10 cellular contexts compared by ENCODE assay signal in the genomic region with DNA sequence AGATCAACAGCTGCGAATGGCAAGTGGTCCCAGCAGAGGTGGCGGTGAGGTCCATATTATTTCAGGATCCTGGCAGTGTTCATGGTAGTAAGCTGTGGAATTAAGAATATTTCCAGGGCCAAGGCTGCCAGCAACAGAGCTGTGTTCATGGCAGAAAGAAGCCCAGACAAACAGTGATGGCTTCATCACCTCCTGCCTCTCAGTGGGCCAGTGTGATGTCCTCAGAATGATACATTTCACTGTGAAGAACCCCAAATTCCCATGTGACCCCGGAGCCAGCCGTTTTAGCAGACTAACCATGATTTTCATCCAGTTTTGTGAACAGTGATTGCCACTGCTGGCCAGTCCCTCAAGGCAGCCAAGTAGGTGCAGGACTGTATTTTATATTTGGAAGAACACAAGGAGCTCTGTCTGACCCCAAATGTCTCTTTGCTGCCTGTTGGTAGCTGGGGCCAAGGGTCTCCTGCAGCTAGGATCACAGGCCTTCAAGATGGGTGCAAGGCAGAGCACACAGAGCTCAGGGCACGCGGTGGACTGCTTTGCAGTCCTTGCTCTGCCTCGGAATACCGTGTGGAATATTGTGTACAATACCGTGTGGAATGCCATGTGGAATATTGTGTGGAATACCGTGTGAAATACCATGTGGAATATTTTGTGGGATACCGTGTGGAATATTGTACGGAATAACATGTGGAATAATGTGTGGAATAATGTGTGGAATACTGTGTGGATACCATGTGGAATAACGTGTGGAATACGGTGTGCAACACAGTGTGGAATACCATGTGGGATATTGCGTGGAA.
DNase-seq lines count a peak whose midpoint lies in the region; ATAC-seq and TF ChIP-seq lines count a peak whose summit lies in the region.
"Had no signal": no experiment of that assay in that cellular context is flagged by ENCODE, and none has a peak within 500 bp of the region (broad histone marks: within the 10 kb centered on the region; RNA-seq: fewer than 3 reads in every experiment).

No MANE protein-coding gene starts in this region.

- no peaks in the 10 kb centered on the region for H3K36me3 Mint-ChIP-seq in activated T-cell treated with anti-CD3 and anti-CD28 coated beads, Interleukin-2, amount 50 U/mL, for 24 hours (ENCODE audit: low read depth)
- H3K36me3 Mint-ChIP-seq in T-helper 1 cell treated with Interleukin-12 subunit alpha and Interleukin-12 subunit beta and Interleukin-4 antibody, amounts not matched to agents 30 μg/mL and 1 μg/mL, for 36 hours (ENCODE audit: low read depth): peaks cover 21% of the 10 kb centered on the region

- no peak for DNase-seq in activated T-cell treated with anti-CD3 and anti-CD28 coated beads, Interleukin-2, amount 50 U/mL, for 24 hours
- DNase-seq in activated T-cell treated with anti-CD3 and anti-CD28 coated beads for 4 hours: no peak
- peak; percentile 70 for DNase-seq in coronary artery (ENCODE audit: low spot score)
- peak; percentile 20 for DNase-seq in stimulated activated naive CD8-positive, alpha-beta T cell treated with anti-CD3 and anti-CD28 coated beads, Interleukin-15, Interleukin-2, amounts not matched to agents 100 U/mL and 50 U/mL, for 24 hours
- DNase-seq in NCI-H82 (lab: John Stamatoyannopoulos, UW): no peak
- no peak for DNase-seq in left ventricle myocardium inferior

- no peaks in the 10 kb centered on the region for H3K4me1 Mint-ChIP-seq in activated T-cell treated with anti-CD3 and anti-CD28 coated beads, Interleukin-2, amount 50 U/mL, for 24 hours (ENCODE audit: low read depth)
- H3K4me1 Mint-ChIP-seq in T-helper 1 cell treated with Interleukin-12 subunit alpha and Interleukin-12 subunit beta and Interleukin-4 antibody, amounts not matched to agents 30 μg/mL and 1 μg/mL, for 36 hours (ENCODE audit: low read depth): peaks cover 17% of the 10 kb centered on the region

- peaks cover 16% of the 10 kb centered on the region for H3K4me1 ChIP-seq in left ventricle myocardium inferior

- no peaks in the 10 kb centered on the region for H3K36me3 ChIP-seq in left ventricle myocardium inferior

- H3K4me3 ChIP-seq in coronary artery (peak overlapping the region; percentile 9), left ventricle myocardium inferior (no peak overlapping the region)
- H3K4me3 ChIP-seq: lung had no signal

- ATAC-seq in stimulated activated naive CD8-positive, alpha-beta T cell treated with anti-CD3 and anti-CD28 coated beads, Interleukin-15, Interleukin-2, amounts not matched to agents 100 U/mL and 50 U/mL, for 24 hours: peak; percentile 59
- ATAC-seq in GM19023 (IDR thresholded peaks at IDR 0.05; ENCODE audit: unreplicated experiment): no peak

- peaks cover 29% of the 10 kb centered on the region for H3K9me3 Mint-ChIP-seq in activated T-cell treated with anti-CD3 and anti-CD28 coated beads, Interleukin-2, amount 50 U/mL, for 24 hours
- H3K9me3 Mint-ChIP-seq in T-helper 1 cell treated with Interleukin-12 subunit alpha and Interleukin-12 subunit beta and Interleukin-4 antibody, amounts not matched to agents 30 μg/mL and 1 μg/mL, for 36 hours: peaks cover 48% of the 10 kb centered on the region

- H3K27me3 Mint-ChIP-seq in activated T-cell treated with anti-CD3 and anti-CD28 coated beads, Interleukin-2, amount 50 U/mL, for 24 hours: peaks cover 4% of the 10 kb centered on the region
- no peaks in the 10 kb centered on the region for H3K27me3 Mint-ChIP-seq in T-helper 1 cell treated with Interleukin-12 subunit alpha and Interleukin-12 subunit beta and Interleukin-4 antibody, amounts not matched to agents 30 μg/mL and 1 μg/mL, for 36 hours (ENCODE audit: low read depth)

- H3K27ac Mint-ChIP-seq in activated T-cell treated with anti-CD3 and anti-CD28 coated beads, Interleukin-2, amount 50 U/mL, for 24 hours: peak overlapping the region; percentile 61
- H3K27ac Mint-ChIP-seq in T-helper 1 cell treated with Interleukin-12 subunit alpha and Interleukin-12 subunit beta and Interleukin-4 antibody, amounts not matched to agents 30 μg/mL and 1 μg/mL, for 36 hours: peak overlapping the region; percentile 43

- H3K9me3 ChIP-seq in left ventricle myocardium inferior (replicated peaks): peaks cover 6% of the 10 kb centered on the region

- H3K27ac ChIP-seq in coronary artery: peak overlapping the region; percentile 75 to 91
- no peak overlapping the region for H3K27ac ChIP-seq in left ventricle myocardium inferior (replicated peaks)
- H3K27ac ChIP-seq: VCaP had no signal

- no peak overlapping the region for H3K4me3 Mint-ChIP-seq in activated T-cell treated with anti-CD3 and anti-CD28 coated beads, Interleukin-2, amount 50 U/mL, for 24 hours
- H3K4me3 Mint-ChIP-seq in T-helper 1 cell treated with Interleukin-12 subunit alpha and Interleukin-12 subunit beta and Interleukin-4 antibody, amounts not matched to agents 30 μg/mL and 1 μg/mL, for 36 hours: peak overlapping the region; percentile 35

- intact Hi-C loops in left ventricle myocardium inferior (cut with micrococcal nuclease): loop anchor here (10.0 kb wide), 1 partner anchor 71 kb away; no protein-coding TSS in a partner anchor

- H3K27me3 ChIP-seq in left ventricle myocardium inferior (ENCODE audit: low read depth): peaks cover 23% of the 10 kb centered on the region

- TF ChIP-seq CTCF in coronary artery (IDR thresholded peaks at IDR 0.05): no peak
- no peak for TF ChIP-seq CTCF in left ventricle myocardium inferior (IDR thresholded peaks at IDR 0.05; ENCODE audit: borderline replicate concordance)

Comparison
In these comparisons a context has a peak if more than half of its experiments do, and no peak if none do; other contexts are left out.
1. DNase-seq: peak in coronary artery (single experiment) and stimulated activated naive CD8-positive, alpha-beta T cell treated with anti-CD3 and anti-CD28 coated beads, Interleukin-15, Interleukin-2, amounts not matched to agents 100 U/mL and 50 U/mL, for 24 hours (single experiment); none in activated T-cell treated with anti-CD3 and anti-CD28 coated beads, Interleukin-2, amount 50 U/mL, for 24 hours (single experiment), activated T-cell treated with anti-CD3 and anti-CD28 coated beads for 4 hours (single experiment), NCI-H82 (single experiment) and left ventricle myocardium inferior (single experiment).